13 cellular contexts compared by ENCODE assay signal in genomic region chr16:56939801-56940200, GRCh38. TPM values are rescaled to one million over a fixed set of nuclear protein-coding genes. Genes with fewer than 3 reads are reported as not detected.
DNase-seq lines count a peak whose midpoint lies in the region; ATAC-seq and TF ChIP-seq lines count a peak whose summit lies in the region.
"Had no signal": no experiment of that assay in that cellular context is flagged by ENCODE, and none has a peak within 500 bp of the region (broad histone marks: within the 10 kb centered on the region; RNA-seq: fewer than 3 reads in every experiment).

No MANE protein-coding gene starts in this region.

- H3K4me3 Mint-ChIP-seq in activated T-cell treated with anti-CD3 and anti-CD28 coated beads, Interleukin-2, amount 50 U/mL, for 24 hours, result peak overlapping the region; percentile 77

- peaks cover 98% of the 10 kb centered on the region for H3K36me3 Mint-ChIP-seq in activated T-cell treated with anti-CD3 and anti-CD28 coated beads, Interleukin-2, amount 50 U/mL, for 24 hours (ENCODE audit: low read depth)
- peaks cover 45 to 86% of the 10 kb centered on the region in 2 donors for H3K36me3 Mint-ChIP-seq in activated naive CD4-positive, alpha-beta T cell treated with anti-CD3 and anti-CD28 coated beads, Interleukin-2, amount 50 U/mL, for 72 hours

- no peak for ATAC-seq in activated naive CD4-positive, alpha-beta T cell treated with anti-CD3 and anti-CD28 coated beads, Interleukin-2, amount 50 U/mL, for 72 hours

- peak overlapping the region; percentile 96 for H3K27ac Mint-ChIP-seq in activated T-cell treated with anti-CD3 and anti-CD28 coated beads, Interleukin-2, amount 50 U/mL, for 24 hours
- H3K27ac Mint-ChIP-seq in activated naive CD4-positive, alpha-beta T cell treated with anti-CD3 and anti-CD28 coated beads, Interleukin-2, amount 50 U/mL, for 72 hours, result peak overlapping the region; percentile 94 to 99

- peaks cover 95% of the 10 kb centered on the region for H3K4me1 Mint-ChIP-seq in activated T-cell treated with anti-CD3 and anti-CD28 coated beads, Interleukin-2, amount 50 U/mL, for 24 hours (ENCODE audit: low read depth)

- no peak for DNase-seq in activated T-cell treated with anti-CD3 and anti-CD28 coated beads, Interleukin-2, amount 50 U/mL, for 24 hours
- no peak for DNase-seq in activated T-cell treated with anti-CD3 and anti-CD28 coated beads, Interleukin-2, amount 50 U/mL, for 1 hour
- peak; percentile 78 for DNase-seq in NCI-H187 treated with DMSO at 0.1 percent for 48 hours (lab: John Stamatoyannopoulos, UW)
- no peak for DNase-seq in activated naive CD4-positive, alpha-beta T cell treated with anti-CD3 and anti-CD28 coated beads, Interleukin-2, amount 50 U/mL, for 72 hours (ENCODE audit: low spot score in 2 of 2)
- DNase-seq in spleen, result no peak
- DNase-seq in HEK293T (ENCODE audit: extremely low spot score), result no peak
- no peak for DNase-seq in esophagus muscularis mucosa (ENCODE audit: extremely low spot score)
- DNase-seq in UCSD-AML1 (lab: John Stamatoyannopoulos, UW; ENCODE audit: unreplicated experiment), result no peak
- DNase-seq: erythroblast, NCI-H526 treated with DMSO at 0.1 percent for 48 hours, upper lobe of left lung had no signal

- H3K9me3 ChIP-seq in spleen (no peaks in the 10 kb centered on the region), esophagus muscularis mucosa (no peaks in the 10 kb centered on the region)
- H3K9me3 ChIP-seq: right atrium auricular region, upper lobe of left lung had no signal

- H3K27ac ChIP-seq in spleen, result peak overlapping the region in 5 of 8 donors; percentile 31 to 81 (median 57)
- H3K27ac ChIP-seq in esophagus muscularis mucosa (replicated peaks in 1 of 4), result no peak overlapping the region
- H3K27ac ChIP-seq: right atrium auricular region had no signal

- WGBS in spleen, 5 donors, result 66 to 79% (median 74%) methylated on average over 4 of the region's 4 CpGs
- 86% methylated on average over 4 of the region's 4 CpGs for WGBS in esophagus muscularis mucosa

- no peaks in the 10 kb centered on the region for H3K9me3 Mint-ChIP-seq in activated T-cell treated with anti-CD3 and anti-CD28 coated beads, Interleukin-2, amount 50 U/mL, for 24 hours
- H3K9me3 Mint-ChIP-seq in activated naive CD4-positive, alpha-beta T cell treated with anti-CD3 and anti-CD28 coated beads, Interleukin-2, amount 50 U/mL, for 72 hours, result no peaks in the 10 kb centered on the region

- no peak for TF ChIP-seq POLR2A in spleen (IDR thresholded peaks at IDR 0.05)
- TF ChIP-seq POLR2A in esophagus muscularis mucosa (IDR thresholded peaks at IDR 0.05; ENCODE audit: low read depth), result no peak

- POLR2A ChIA-PET in HEK293T (lab: Yijun Ruan, JAX), result no interaction called here

- no peaks in the 10 kb centered on the region for H3K27me3 ChIP-seq in spleen (replicated peaks in 1 of 7)
- H3K27me3 ChIP-seq in esophagus muscularis mucosa, result no peaks in the 10 kb centered on the region
- H3K27me3 ChIP-seq: right atrium auricular region, upper lobe of left lung had no signal

- H3K4me1 ChIP-seq in spleen (peaks cover 29 to 99% (median 74%) of the 10 kb centered on the region in 6 donors), esophagus muscularis mucosa (peaks cover 22 to 60% (median 34%) of the 10 kb centered on the region in 4 donors)

- TF ChIP-seq EP300 in esophagus muscularis mucosa (IDR thresholded peaks at IDR 0.05), result no peak

- CTCF ChIA-PET in HEK293T (lab: Yijun Ruan, JAX), result no interaction called here

- H3K36me3 ChIP-seq in spleen, result peaks cover 12 to 100% (median 96%) of the 10 kb centered on the region in 6 donors
- peaks cover 90 to 100% (median 96%) of the 10 kb centered on the region in 4 donors for H3K36me3 ChIP-seq in esophagus muscularis mucosa

- H3K4me3 ChIP-seq in spleen (peak overlapping the region in 1 of 8 donors; percentile 82), esophagus muscularis mucosa (no peak overlapping the region)
- H3K4me3 ChIP-seq: right atrium auricular region had no signal

- no peaks in the 10 kb centered on the region for H3K27me3 Mint-ChIP-seq in activated T-cell treated with anti-CD3 and anti-CD28 coated beads, Interleukin-2, amount 50 U/mL, for 24 hours

- intact Hi-C loops in spleen (cut with DNase I; ENCODE audit: low total_unique reads), result no loop called here
- intact Hi-C loops in esophagus muscularis mucosa (cut with DNase I), result loop anchor here (10.0 kb wide), 1 partner anchor 195 kb away; no protein-coding TSS in a partner anchor

- TF ChIP-seq CTCF in spleen (IDR thresholded peaks at IDR 0.05 in 8 of 11, conservative IDR thresholded peaks at IDR 0.05 in 3 of 11), result no peak
- no peak for TF ChIP-seq CTCF in esophagus muscularis mucosa (IDR thresholded peaks at IDR 0.05)

TF ChIP-seq in HEK293T, 16 proteins besides CTCF, POLR2A, EP300 and RAD21:
- no peak for TF ChIP-seq L3MBTL2 (conservative IDR thresholded peaks at IDR 0.05)
- no peak for TF ChIP-seq FOXK2 (IDR thresholded peaks at IDR 0.05)
- no peak for TF ChIP-seq ARNT (IDR thresholded peaks at IDR 0.05)
- no peak for TF ChIP-seq FOXA1 (IDR thresholded peaks at IDR 0.05)
- no peak for TF ChIP-seq NFRKB (IDR thresholded peaks at IDR 0.05)
- TF ChIP-seq SUZ12 (IDR thresholded peaks at IDR 0.05), result no peak
- no peak for TF ChIP-seq FOXM1 (IDR thresholded peaks at IDR 0.05; ENCODE audit: borderline replicate concordance)

RNA-seq across cellular contexts. Expression of gene HERPUD1, which starts 7.9 kb away (rescaled TPM):
- total RNA-seq in activated naive CD4-positive, alpha-beta T cell treated with anti-CD3 and anti-CD28 coated beads, Interleukin-2, amount 50 U/mL, for 72 hours, result 100 to 1,000 TPM; 146 to 175 TPM
- total RNA-seq in spleen, result 100 to 1,000 TPM; 162 to 370 (median 205) TPM
- polyA plus RNA-seq in spleen, result 100 to 1,000 TPM in 1 of 3 donors, 10 to 100 TPM in 2; 84.1 to 105 (median 92.5) TPM
- 10 to 100 TPM; 64.0 to 99.7 (median 71.5) TPM for total RNA-seq in esophagus muscularis mucosa

RNA-seq across cellular contexts. Expression of gene CETP, which starts 21.9 kb away (rescaled TPM):
- not detected for total RNA-seq in activated naive CD4-positive, alpha-beta T cell treated with anti-CD3 and anti-CD28 coated beads, Interleukin-2, amount 50 U/mL, for 72 hours
- 10 to 100 TPM; 15.4 to 73.8 (median 34.5) TPM for total RNA-seq in spleen
- polyA plus RNA-seq in spleen, result 10 to 100 TPM in 1 of 3 donors, 1 to 10 TPM in 2; 7.6 to 13.8 (median 9.8) TPM
- 1 to 10 TPM in 1 of 4 donors, under 1 TPM in 2, not detected in 1; 0.19 to 1.2 (median 0.52) TPM for total RNA-seq in esophagus muscularis mucosa
- total RNA-seq: H4, right atrium auricular region had no signal

RNA-seq across cellular contexts. Expression of gene NLRC5, which starts 49.6 kb away (rescaled TPM):
- total RNA-seq in activated naive CD4-positive, alpha-beta T cell treated with anti-CD3 and anti-CD28 coated beads, Interleukin-2, amount 50 U/mL, for 72 hours, result 100 to 1,000 TPM; 231 to 254 TPM
- total RNA-seq in spleen (100 to 1,000 TPM; 206 to 401 (median 237) TPM), esophagus muscularis mucosa (10 to 100 TPM; 14.4 to 22.5 (median 16.6) TPM)
- 100 to 1,000 TPM in 2 of 3 donors, 10 to 100 TPM in 1; 52.0 to 175 (median 161) TPM for polyA plus RNA-seq in spleen

Comparison
In these comparisons a context has a peak if more than half of its experiments do, and no peak if none do; other contexts are left out.
1. H3K27ac ChIP-seq: peak in spleen (5 of 8); none in esophagus muscularis mucosa (0 of 4).
2. RNA of gene CETP, which starts 21.9 kb away (total RNA-seq): 15.4 to 73.8 TPM in spleen; 0.19 to 1.2 TPM in esophagus muscularis mucosa and not detected in activated naive CD4-positive, alpha-beta T cell treated with anti-CD3 and anti-CD28 coated beads, Interleukin-2, amount 50 U/mL, for 72 hours; every median in the first group is over 4 times any median in the second.
3. RNA of gene NLRC5, which starts 49.6 kb away (total RNA-seq): 231 to 254 TPM in activated naive CD4-positive, alpha-beta T cell treated with anti-CD3 and anti-CD28 coated beads, Interleukin-2, amount 50 U/mL, for 72 hours and 206 to 401 TPM in spleen; 14.4 to 22.5 TPM in esophagus muscularis mucosa; every median in the first group is over 4 times any median in the second.